ENCODE assay signal across 8 cellular contexts in genomic region chr7:876972-877311, GRCh38. TPM values are rescaled to one million over a fixed set of nuclear protein-coding genes. Genes with fewer than 3 reads are reported as not detected.
DNase-seq lines count a peak whose midpoint lies in the region; ATAC-seq and TF ChIP-seq lines count a peak whose summit lies in the region.

No MANE protein-coding gene starts in this region.

- H3K9ac ChIP-seq in ES-I3 (ENCODE audit: low read depth, low read length) (peak overlapping the region; percentile 90), duodenal mucosa (ENCODE audit: low read depth in 1 of 2, low read length in 2 of 2) (peak overlapping the region; percentile 73 to 80)

- H3K36me3 ChIP-seq in ES-I3 (ENCODE audit: insufficient read depth, low read length) (peaks cover 4% of the 10 kb centered on the region; the same call in 1 of the 2 replicates), GM23338 (ENCODE audit: insufficient read depth) (no peaks in the 10 kb centered on the region; the same call in none of the 2 replicates), duodenal mucosa (ENCODE audit: control insufficient read depth in 1 of 2, insufficient read depth in 2 of 2, low read length in 2 of 2) (peaks cover 0 to 14% of the 10 kb centered on the region in 2 donors)

- H3K79me2 ChIP-seq in GM23338 (replicated peaks; ENCODE audit: insufficient read depth), result peaks cover 50% of the 10 kb centered on the region

- H3K27ac Mint-ChIP-seq in GM23338, result peak overlapping the region; percentile 92
- H3K27ac Mint-ChIP-seq in natural killer cell treated with Interleukin-12 subunit alpha and Interleukin-12 subunit beta and Interleukin-15 and Interleukin-18, amount 100 ng/mL, for 72 hours, result peak overlapping the region; percentile 72 to 97

- H3K4me3 ChIP-seq in GM23338 (peak overlapping the region; percentile 79), duodenal mucosa (ENCODE audit: low read depth in 1 of 2, low read length in 2 of 2) (peak overlapping the region; percentile 76 to 88)

- no peak for TF ChIP-seq CTCF in GM23338 (conservative IDR thresholded peaks at IDR 0.05; ENCODE audit: low read depth in 2 of 2)

- ATAC-seq in GM23338, result peak; percentile 8
- peak in 1 of 2 donors; percentile 6 for ATAC-seq in natural killer cell treated with Interleukin-12 subunit alpha and Interleukin-12 subunit beta and Interleukin-15 and Interleukin-18, amount 100 ng/mL, for 72 hours
- ATAC-seq in GM21717 (IDR thresholded peaks at IDR 0.05; ENCODE audit: unreplicated experiment), result no peak

- H3K27me3 Mint-ChIP-seq in GM23338 (ENCODE audit: insufficient read depth, low read depth, poor library complexity), result peaks cover 7% of the 10 kb centered on the region
- H3K27me3 Mint-ChIP-seq in natural killer cell treated with Interleukin-12 subunit alpha and Interleukin-12 subunit beta and Interleukin-15 and Interleukin-18, amount 100 ng/mL, for 72 hours, result no peaks in the 10 kb centered on the region

- peak overlapping the region; percentile 88 for H3K4me3 Mint-ChIP-seq in GM23338
- H3K4me3 Mint-ChIP-seq in natural killer cell treated with Interleukin-12 subunit alpha and Interleukin-12 subunit beta and Interleukin-15 and Interleukin-18, amount 100 ng/mL, for 72 hours, result peak overlapping the region; percentile 95

- H3K4me1 Mint-ChIP-seq in GM23338, result peaks cover 15% of the 10 kb centered on the region
- peaks cover 22 to 26% of the 10 kb centered on the region in 2 donors for H3K4me1 Mint-ChIP-seq in natural killer cell treated with Interleukin-12 subunit alpha and Interleukin-12 subunit beta and Interleukin-15 and Interleukin-18, amount 100 ng/mL, for 72 hours (ENCODE audit: low read depth in 2 of 2)

- peaks cover 7% of the 10 kb centered on the region; the same call in 2 of the 3 replicates for H3K9me3 Mint-ChIP-seq in GM23338
- H3K9me3 Mint-ChIP-seq in natural killer cell treated with Interleukin-12 subunit alpha and Interleukin-12 subunit beta and Interleukin-15 and Interleukin-18, amount 100 ng/mL, for 72 hours, result no peaks in the 10 kb centered on the region

- H3F3A ChIP-seq in GM23338 (replicated peaks; ENCODE audit: low read depth), result peaks cover 29% of the 10 kb centered on the region

- DNase-seq in GM23338 (ENCODE audit: low spot score) (no peak), NOMO-1 treated with dmso at 0.1 percent for 144 hours (lab: John Stamatoyannopoulos, UW; ENCODE audit: unreplicated experiment) (peak; percentile 37), dermis blood vessel endothelial cell (no peak)
- DNase-seq in natural killer cell treated with Interleukin-12 subunit alpha and Interleukin-12 subunit beta and Interleukin-15 and Interleukin-18, amount 100 ng/mL, for 72 hours (ENCODE audit: low spot score), result no peak
- no peak for DNase-seq in stimulated activated CD4-positive, alpha-beta T cell treated with anti-CD3 and anti-CD28 coated beads, Interleukin-12 subunit alpha, Interleukin-12 subunit beta, amount 100 ng/mL, for 4 hours

- peak overlapping the region; percentile 81 for H3K4me2 ChIP-seq in GM23338

- H3K27ac ChIP-seq in GM23338 (ENCODE audit: low read depth) (peak overlapping the region; percentile 86), duodenal mucosa (ENCODE audit: low read depth, low read length) (peak overlapping the region; percentile 73)

- H3K9me3 ChIP-seq in ES-I3 (ENCODE audit: control insufficient read depth, insufficient read depth, low read length) (no peaks in the 10 kb centered on the region), duodenal mucosa (ENCODE audit: control insufficient read depth in 1 of 2, low read length in 2 of 2) (no peaks in the 10 kb centered on the region)

- H2AFZ ChIP-seq in GM23338, result no peak overlapping the region

- H3K36me3 Mint-ChIP-seq in GM23338 (ENCODE audit: low read depth), result peaks cover 48% of the 10 kb centered on the region
- no peaks in the 10 kb centered on the region for H3K36me3 Mint-ChIP-seq in natural killer cell treated with Interleukin-12 subunit alpha and Interleukin-12 subunit beta and Interleukin-15 and Interleukin-18, amount 100 ng/mL, for 72 hours

- H4K20me1 ChIP-seq in GM23338 (replicated peaks; ENCODE audit: insufficient read depth), result peaks cover 30% of the 10 kb centered on the region

- H3K4me1 ChIP-seq in ES-I3 (ENCODE audit: insufficient read depth, low read length) (peaks cover 3% of the 10 kb centered on the region; the same call in 1 of the 2 replicates), GM23338 (ENCODE audit: insufficient read depth) (peaks cover 10% of the 10 kb centered on the region; the same call in 1 of the 2 replicates), duodenal mucosa (ENCODE audit: control insufficient read depth in 1 of 2, insufficient read depth in 2 of 2, low read length in 2 of 2) (peaks cover 15 to 17% of the 10 kb centered on the region in 2 donors)

- H3K27me3 ChIP-seq in GM23338 (ENCODE audit: insufficient read depth), result no peaks in the 10 kb centered on the region
- H3K27me3 ChIP-seq in duodenal mucosa (ENCODE audit: control insufficient read depth in 1 of 2, insufficient read depth in 2 of 2, low read length in 2 of 2), result no peaks in the 10 kb centered on the region

- no peaks in the 10 kb centered on the region for H3K9me2 ChIP-seq in GM23338 (ENCODE audit: insufficient read depth)

TF ChIP-seq in GM23338, 12 proteins besides CTCF, POLR2A, EP300 and RAD21:
- TF ChIP-seq JUNB (IDR thresholded peaks at IDR 0.05; ENCODE audit: unreplicated experiment) (no peak), EZH2phosphoT487 (IDR thresholded peaks at IDR 0.05; ENCODE audit: unreplicated experiment) (no peak), REST (IDR thresholded peaks at IDR 0.05; ENCODE audit: unreplicated experiment) (no peak), POLR2AphosphoS5 (IDR thresholded peaks at IDR 0.05; ENCODE audit: low read depth) (no peak)
- TF ChIP-seq, protein P1, sequence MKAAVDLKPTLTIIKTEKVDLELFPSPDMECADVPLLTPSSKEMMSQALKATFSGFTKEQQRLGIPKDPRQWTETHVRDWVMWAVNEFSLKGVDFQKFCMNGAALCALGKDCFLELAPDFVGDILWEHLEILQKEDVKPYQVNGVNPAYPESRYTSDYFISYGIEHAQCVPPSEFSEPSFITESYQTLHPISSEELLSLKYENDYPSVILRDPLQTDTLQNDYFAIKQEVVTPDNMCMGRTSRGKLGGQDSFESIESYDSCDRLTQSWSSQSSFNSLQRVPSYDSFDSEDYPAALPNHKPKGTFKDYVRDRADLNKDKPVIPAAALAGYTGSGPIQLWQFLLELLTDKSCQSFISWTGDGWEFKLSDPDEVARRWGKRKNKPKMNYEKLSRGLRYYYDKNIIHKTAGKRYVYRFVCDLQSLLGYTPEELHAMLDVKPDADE (IDR thresholded peaks at IDR 0.05), result no peak
TF ChIP-seq in GM23338: peak in this region for 0.

RNA-seq across cellular contexts. Expression of gene GET4, which starts 0.6 kb away (rescaled TPM):
- 55.0 and 79.1 TPM in 2 replicates for total RNA-seq in GM23338 (2014; rRNA removed; shearing (Covaris generic))
- polyA plus RNA-seq in GM23338 (2016; fragmentation: Nextera tagmentation; extraction: Ambion mirVana), result 48.0 and 54.5 TPM in 2 replicates
- 10 to 100 TPM; 42.8 to 44.5 TPM for total RNA-seq in natural killer cell treated with Interleukin-12 subunit alpha and Interleukin-12 subunit beta and Interleukin-15 and Interleukin-18, amount 100 ng/mL, for 72 hours
- total RNA-seq in dermis blood vessel endothelial cell, result 35.4 and 45.0 TPM in 2 replicates

RNA-seq across cellular contexts. Expression of gene SUN1, which starts 44.7 kb away (rescaled TPM):
- total RNA-seq in GM23338 (2014; rRNA removed; shearing (Covaris generic)), result 143 and 145 TPM in 2 replicates
- polyA plus RNA-seq in GM23338 (2016; fragmentation: Nextera tagmentation; extraction: Ambion mirVana), result 57.9 and 63.3 TPM in 2 replicates
- total RNA-seq in natural killer cell treated with Interleukin-12 subunit alpha and Interleukin-12 subunit beta and Interleukin-15 and Interleukin-18, amount 100 ng/mL, for 72 hours, result 10 to 100 TPM; 34.3 to 50.4 TPM
- total RNA-seq in dermis blood vessel endothelial cell, result 287 and 302 TPM in 2 replicates
